Comparison of ENCODE assay signal across 21 cellular contexts in the genomic region with DNA sequence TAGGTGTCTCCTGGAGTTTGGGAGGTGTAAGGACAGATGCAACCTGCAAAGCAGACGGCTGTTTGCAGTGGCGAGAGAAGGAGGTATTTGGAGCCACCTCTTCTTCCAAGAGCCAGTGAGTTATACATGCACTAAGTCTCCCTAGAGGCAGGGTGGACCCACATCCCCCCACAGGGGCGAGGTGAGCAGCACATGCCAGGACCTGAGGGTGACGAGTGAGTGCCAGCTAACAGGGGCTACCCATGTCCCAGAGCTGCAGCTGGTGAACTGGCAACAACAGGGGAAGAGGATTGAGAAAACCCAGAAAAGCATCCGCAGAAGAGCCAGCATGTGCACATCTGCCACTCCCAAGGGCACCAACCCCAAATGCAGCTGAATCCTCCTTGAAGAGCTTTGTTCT.
DNase-seq lines count a peak whose midpoint lies in the region; ATAC-seq lines count a peak whose summit lies in the region.
"Had no signal": no experiment of that assay in that cellular context is flagged by ENCODE, and none has a peak within 500 bp of the region (broad histone marks: within the 10 kb centered on the region; RNA-seq: fewer than 3 reads in every experiment).

No MANE protein-coding gene starts in this region.

- H3K27ac Mint-ChIP-seq in activated T-helper 1 cell treated with anti-CD3 and anti-CD28 coated beads, Interleukin-12 subunit alpha, Interleukin-12 subunit beta, Interleukin-2, Interleukin-4 antibody, amounts not matched to agents 30 ng/mL and 10 ng/mL and 1 ng/mL, durations not matched to agents 14 hours and 24 hours and 36 hours = no peak overlapping the region
- H3K27ac Mint-ChIP-seq in immature natural killer cell = no peak overlapping the region

- H3K27me3 Mint-ChIP-seq in activated T-helper 1 cell treated with anti-CD3 and anti-CD28 coated beads, Interleukin-12 subunit alpha, Interleukin-12 subunit beta, Interleukin-2, Interleukin-4 antibody, amounts not matched to agents 30 ng/mL and 10 ng/mL and 1 ng/mL, durations not matched to agents 14 hours and 24 hours and 36 hours (ENCODE audit: insufficient read depth) = peaks cover 6% of the 10 kb centered on the region
- H3K27me3 Mint-ChIP-seq in immature natural killer cell (ENCODE audit: low read depth in 3 of 3) = peaks cover 2 to 13% (median 8%) of the 10 kb centered on the region in 3 donors

- intact Hi-C loops in activated T-helper 1 cell treated with anti-CD3 and anti-CD28 coated beads, Interleukin-12 subunit alpha, Interleukin-12 subunit beta, Interleukin-2, Interleukin-4 antibody, amounts not matched to agents 30 ng/mL and 10 ng/mL and 1 ng/mL, durations not matched to agents 14 hours and 24 hours and 36 hours (cut with micrococcal nuclease) = loop anchor here (5.0 to 10.0 kb wide), 3 partner anchors 330 to 1232 kb away; no protein-coding TSS in a partner anchor

- H3K36me3 ChIP-seq in BLaER1 treated with 17β-estradiol and CSF1 and Interleukin-3, amounts not matched to agents 10 nM and 100 nM = no peaks in the 10 kb centered on the region
- H3K36me3 ChIP-seq in KOPT-K1 (ENCODE audit: insufficient read depth, low read length) (no peaks in the 10 kb centered on the region), neuronal stem cell (replicated peaks in 1 of 2; ENCODE audit: control insufficient read depth in 2 of 2, insufficient read depth in 2 of 2, low read length in 2 of 2) (no peaks in the 10 kb centered on the region)
- H3K36me3 ChIP-seq: SJSA1 had no signal

- H3K27me3 ChIP-seq in BLaER1 treated with 17β-estradiol and CSF1 and Interleukin-3, amounts not matched to agents 10 nM and 100 nM = 0 out of 22 replicates have a peak, but pooled peaks cover 0 to 6% (median 0%) of the 10 kb centered on the region in 11 experiments
- peaks cover 0 to 26% (median 5%) of the 10 kb centered on the region in 3 experiments for H3K27me3 ChIP-seq in neuronal stem cell (ENCODE audit: control insufficient read depth in 3 of 3, insufficient read depth in 3 of 3, low read depth in 1 of 3, low read length in 3 of 3)
- H3K27me3 ChIP-seq: SJSA1 had no signal

- peaks cover 29% of the 10 kb centered on the region for H3K4me1 Mint-ChIP-seq in activated T-helper 1 cell treated with anti-CD3 and anti-CD28 coated beads, Interleukin-12 subunit alpha, Interleukin-12 subunit beta, Interleukin-2, Interleukin-4 antibody, amounts not matched to agents 30 ng/mL and 10 ng/mL and 1 ng/mL, durations not matched to agents 14 hours and 24 hours and 36 hours (ENCODE audit: low read depth)
- H3K4me1 Mint-ChIP-seq in immature natural killer cell = peaks cover 18 to 22% of the 10 kb centered on the region in 2 donors

- H4K8ac ChIP-seq in neuronal stem cell (ENCODE audit: low read depth, low read length) = no peak overlapping the region

- H3K14ac ChIP-seq in neuronal stem cell (ENCODE audit: low read length) = no peak overlapping the region

- WGBS in neuronal stem cell (ENCODE audit: extremely low coverage in 2 of 2, insufficient read length in 2 of 2, insufficient replicate concordance in 1 of 2), 2 donors = no CpG with 5 or more reads among the region's 5 CpGs

- no peak for DNase-seq in activated T-helper 1 cell treated with anti-CD3 and anti-CD28 coated beads, Interleukin-12 subunit alpha, Interleukin-12 subunit beta, Interleukin-2, Interleukin-4 antibody, amounts not matched to agents 30 ng/mL and 10 ng/mL and 1 ng/mL, durations not matched to agents 14 hours and 24 hours and 36 hours (ENCODE audit: low spot score)
- no peak for DNase-seq in neuronal stem cell (ENCODE audit: low spot score)
- no peak for DNase-seq in immature natural killer cell
- no peak for DNase-seq in NCI-H2227 (lab: John Stamatoyannopoulos, UW; ENCODE audit: unreplicated experiment)
- DNase-seq: DMS53, GM23248, Karpas-422, NCI-H1694 treated with DMSO at 0.1 percent for 48 hours, NCI-H2081 treated with DMSO at 0.1 percent for 48 hours, NCI-H2171 treated with DMSO at 0.1 percent for 48 hours, NCI-H446, NCI-H526 treated with DMSO at 0.1 percent for 48 hours, OCI-M1, SW 1271 had no signal

- no peaks in the 10 kb centered on the region for H3K36me3 Mint-ChIP-seq in activated T-helper 1 cell treated with anti-CD3 and anti-CD28 coated beads, Interleukin-12 subunit alpha, Interleukin-12 subunit beta, Interleukin-2, Interleukin-4 antibody, amounts not matched to agents 30 ng/mL and 10 ng/mL and 1 ng/mL, durations not matched to agents 14 hours and 24 hours and 36 hours (ENCODE audit: low read depth)
- no peaks in the 10 kb centered on the region for H3K36me3 Mint-ChIP-seq in immature natural killer cell
- H3K36me3 Mint-ChIP-seq: IgD-negative memory B cell had no signal

- no peak for ATAC-seq in HG02571 (IDR thresholded peaks at IDR 0.05; ENCODE audit: unreplicated experiment)
- ATAC-seq: Right ventricle myocardium inferior had no signal

- H2BK5ac ChIP-seq in neuronal stem cell (ENCODE audit: low read length) = no peak overlapping the region

- H2AK5ac ChIP-seq in neuronal stem cell (ENCODE audit: low read depth, low read length) = peak overlapping the region; percentile 46

- no peak overlapping the region for H3K4ac ChIP-seq in neuronal stem cell (ENCODE audit: low read length)

- H3K4me3 ChIP-seq in BLaER1 treated with 17β-estradiol and CSF1 and Interleukin-3, amounts not matched to agents 10 nM and 100 nM = peak overlapping the region in 2 of 10 experiments; percentile 59 to 70; a peak in 2 of 20 replicates
- H3K4me3 ChIP-seq in neuronal stem cell (ENCODE audit: low read length in 2 of 2) = no peak overlapping the region
- H3K4me3 ChIP-seq: GM23248, SJSA1 had no signal

- peak overlapping the region in 4 of 11 experiments; percentile 80 to 84 (median 82); a peak in 7 of 22 replicates for H3K27ac ChIP-seq in BLaER1 treated with 17β-estradiol and CSF1 and Interleukin-3, amounts not matched to agents 10 nM and 100 nM
- H3K27ac ChIP-seq in KOPT-K1 (ENCODE audit: low read depth, low read length, poor library complexity, severe bottlenecking) (peak overlapping the region; percentile 100), neuronal stem cell (replicated peaks; ENCODE audit: low read length) (no peak overlapping the region)
- H3K27ac ChIP-seq: C4-2B, GM23248, SJSA1 had no signal

- H3K79me1 ChIP-seq in neuronal stem cell (ENCODE audit: low read depth, low read length) = no peaks in the 10 kb centered on the region

- H3K4me2 ChIP-seq in BLaER1 treated with 17β-estradiol and CSF1 and Interleukin-3, amounts not matched to agents 10 nM and 100 nM = peak overlapping the region in 10 of 11 experiments; percentile 88 to 97 (median 90); a peak in 19 of 22 replicates
- no peak overlapping the region for H3K4me2 ChIP-seq in neuronal stem cell (ENCODE audit: insufficient read depth, low read length, poor library complexity, severe bottlenecking)

- H4K20me1 ChIP-seq in BLaER1 treated with 17β-estradiol and CSF1 and Interleukin-3, amounts not matched to agents 10 nM and 100 nM = no peaks in the 10 kb centered on the region

- H3K4me1 ChIP-seq in BLaER1 treated with 17β-estradiol and CSF1 and Interleukin-3, amounts not matched to agents 10 nM and 100 nM = peaks cover 21 to 51% (median 37%) of the 10 kb centered on the region in 10 experiments
- peaks cover 3 to 14% of the 10 kb centered on the region in 2 donors for H3K4me1 ChIP-seq in neuronal stem cell (ENCODE audit: control insufficient read depth in 2 of 2, insufficient read depth in 1 of 2, low read depth in 1 of 2, low read length in 2 of 2)

- H2AFZ ChIP-seq in neuronal stem cell (ENCODE audit: low read length) = no peak overlapping the region
- H2AFZ ChIP-seq: GM23248 had no signal

- H2BK120ac ChIP-seq in neuronal stem cell (ENCODE audit: low read depth, low read length) = no peak overlapping the region

- no peak overlapping the region for H4K91ac ChIP-seq in neuronal stem cell (ENCODE audit: low read depth, low read length, poor library complexity)

- no peak overlapping the region for H2BK15ac ChIP-seq in neuronal stem cell (ENCODE audit: low read length)

- no peak overlapping the region for H3K23ac ChIP-seq in neuronal stem cell (ENCODE audit: low read depth, low read length, poor library complexity)

- H3K9me3 Mint-ChIP-seq in activated T-helper 1 cell treated with anti-CD3 and anti-CD28 coated beads, Interleukin-12 subunit alpha, Interleukin-12 subunit beta, Interleukin-2, Interleukin-4 antibody, amounts not matched to agents 30 ng/mL and 10 ng/mL and 1 ng/mL, durations not matched to agents 14 hours and 24 hours and 36 hours = no peaks in the 10 kb centered on the region
- no peaks in the 10 kb centered on the region for H3K9me3 Mint-ChIP-seq in immature natural killer cell
- H3K9me3 Mint-ChIP-seq: IgD-negative memory B cell had no signal

- H2BK12ac ChIP-seq in neuronal stem cell (ENCODE audit: low read length) = no peak overlapping the region

- H3K9me3 ChIP-seq in BLaER1 treated with 17β-estradiol and CSF1 and Interleukin-3, amounts not matched to agents 10 nM and 100 nM (replicated peaks in 1 of 11) = peaks cover 0 to 4% (median 0%) of the 10 kb centered on the region in 11 experiments; a peak in 2 of 22 replicates
- H3K9me3 ChIP-seq in KOPT-K1 (ENCODE audit: insufficient read depth, low read length, poor library complexity, severe bottlenecking) (no peaks in the 10 kb centered on the region), neuronal stem cell (replicated peaks in 1 of 2; ENCODE audit: control insufficient read depth in 2 of 2, insufficient read depth in 1 of 2, low read depth in 1 of 2, low read length in 2 of 2) (peaks cover 0 to 8% of the 10 kb centered on the region in 2 donors)
- H3K9me3 ChIP-seq: SJSA1 had no signal

- peak overlapping the region; percentile 80 for H3K4me3 Mint-ChIP-seq in activated T-helper 1 cell treated with anti-CD3 and anti-CD28 coated beads, Interleukin-12 subunit alpha, Interleukin-12 subunit beta, Interleukin-2, Interleukin-4 antibody, amounts not matched to agents 30 ng/mL and 10 ng/mL and 1 ng/mL, durations not matched to agents 14 hours and 24 hours and 36 hours
- peak overlapping the region in 2 of 5 donors; percentile 89 to 91 for H3K4me3 Mint-ChIP-seq in immature natural killer cell

- H3K9ac ChIP-seq in BLaER1 treated with 17β-estradiol and CSF1 and Interleukin-3, amounts not matched to agents 10 nM and 100 nM = peak overlapping the region in 4 of 11 experiments; percentile 81 to 85 (median 82); a peak in 6 of 22 replicates
- H3K9ac ChIP-seq in neuronal stem cell (ENCODE audit: low read depth, low read length, poor library complexity) = no peak overlapping the region

- H3K18ac ChIP-seq in neuronal stem cell (ENCODE audit: low read length) = peak overlapping the region; percentile 68
